8 cellular contexts compared by ENCODE assay signal in the genomic region with DNA sequence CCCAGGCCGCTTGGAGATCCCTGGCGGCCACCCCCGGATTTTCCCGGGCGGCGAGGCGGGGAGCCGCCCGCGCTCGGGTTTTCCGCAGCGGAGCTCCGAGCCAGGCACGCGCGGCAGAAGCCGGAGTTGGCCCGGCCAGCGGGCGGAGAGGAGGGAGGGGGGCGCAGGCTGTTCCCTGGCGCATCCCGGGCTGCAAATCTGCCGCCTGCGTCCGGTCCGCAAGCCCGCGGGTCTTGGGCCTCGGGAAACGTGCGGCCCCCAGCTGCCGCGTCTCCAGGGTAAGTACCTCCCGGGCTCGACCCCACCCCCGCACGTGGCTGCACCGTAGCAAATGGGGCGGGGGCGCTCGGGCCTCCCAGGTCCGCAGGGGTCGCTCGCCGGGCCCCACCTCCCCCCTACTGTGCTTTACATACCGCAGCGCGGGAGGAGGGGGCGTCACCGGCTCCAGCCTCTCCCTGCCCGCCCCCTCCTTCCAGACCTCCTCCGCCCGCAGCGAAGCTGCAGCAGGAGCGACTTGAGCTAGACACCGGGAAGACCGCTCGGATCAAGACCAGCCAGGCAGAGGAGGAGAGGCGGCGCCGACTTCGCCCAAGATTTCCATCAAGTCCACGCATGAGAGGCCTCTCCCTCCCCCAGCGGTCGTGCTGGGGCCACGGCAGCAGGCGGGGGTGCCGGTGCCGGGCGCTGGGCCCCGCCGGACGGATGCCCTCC. TPM values are rescaled to one million over a fixed set of nuclear protein-coding genes. Genes with fewer than 3 reads are reported as not detected.
DNase-seq lines count a peak whose midpoint lies in the region; ATAC-seq, FAIRE-seq and TF ChIP-seq lines count a peak whose summit lies in the region.

No MANE protein-coding gene starts in this region.

- peaks cover 17% of the 10 kb centered on the region for H3K4me1 Mint-ChIP-seq in activated naive CD4-positive, alpha-beta T cell treated with anti-CD3 and anti-CD28 coated beads for 36 hours (ENCODE audit: low read depth)

- peaks cover under 1% of the 10 kb centered on the region for H3K36me3 ChIP-seq in bronchial epithelial cell (ENCODE audit: control insufficient read depth, insufficient read depth, low read length)
- peaks cover 0 to 4% (median 0%) of the 10 kb centered on the region in 3 donors for H3K36me3 ChIP-seq in tibial artery

- H3K4me3 Mint-ChIP-seq in activated naive CD4-positive, alpha-beta T cell treated with anti-CD3 and anti-CD28 coated beads for 36 hours, result peak overlapping the region; percentile 74

- H3K4me3 ChIP-seq in bronchial epithelial cell (ENCODE audit: low read depth, low read length) (peak overlapping the region; percentile 26), tibial artery (peak overlapping the region; percentile 78 to 85)

- no peak overlapping the region for H3K27ac Mint-ChIP-seq in activated naive CD4-positive, alpha-beta T cell treated with anti-CD3 and anti-CD28 coated beads for 36 hours

- H3K27me3 ChIP-seq in bronchial epithelial cell (ENCODE audit: control insufficient read depth, insufficient read depth, low read length) (peaks cover 17% of the 10 kb centered on the region), tibial artery (no peaks in the 10 kb centered on the region)

- H3K9me3 ChIP-seq in tibial artery, result no peaks in the 10 kb centered on the region

- no peak for ATAC-seq in GM18870 (IDR thresholded peaks at IDR 0.05; ENCODE audit: unreplicated experiment)

- DNase-seq in activated naive CD4-positive, alpha-beta T cell treated with anti-CD3 and anti-CD28 coated beads for 36 hours, result peak; percentile 22
- no peak for DNase-seq in activated naive CD4-positive, alpha-beta T cell treated with Interleukin-2 at 50 U/mL for 16 hours
- DNase-seq in bronchial epithelial cell (ENCODE audit: low read depth) (no peak), left kidney (ENCODE audit: low read depth, low spot score) (peak; percentile 74), tibial artery (peak; percentile 34 to 75), NOMO-1 treated with dmso at 0.1 percent for 144 hours (lab: John Stamatoyannopoulos, UW; ENCODE audit: unreplicated experiment) (no peak), SHP77 (lab: John Stamatoyannopoulos, UW) (no peak)

- no peak for FAIRE-seq in bronchial epithelial cell (lab: Jason Lieb, UNC)

- H3K27me3 Mint-ChIP-seq in activated naive CD4-positive, alpha-beta T cell treated with anti-CD3 and anti-CD28 coated beads for 36 hours (ENCODE audit: low read depth), result peaks cover 21% of the 10 kb centered on the region

- H3K9me3 Mint-ChIP-seq in activated naive CD4-positive, alpha-beta T cell treated with anti-CD3 and anti-CD28 coated beads for 36 hours, result no peaks in the 10 kb centered on the region

- CTCF ChIA-PET in activated naive CD4-positive, alpha-beta T cell treated with anti-CD3 and anti-CD28 coated beads for 36 hours (lab: Charles Lee), result interaction anchor here (0.5 to 2.4 kb wide), 11 partner anchors 9 to 245 kb away, joined by 3 to 15 read pairs (median 4); no protein-coding TSS in a partner anchor

- H3K4me1 ChIP-seq in tibial artery, result peaks cover 0 to 51% (median 29%) of the 10 kb centered on the region in 4 donors

- peaks cover 18% of the 10 kb centered on the region for H3K36me3 Mint-ChIP-seq in activated naive CD4-positive, alpha-beta T cell treated with anti-CD3 and anti-CD28 coated beads for 36 hours (ENCODE audit: low read depth)

- peak overlapping the region; percentile 96 to 100 for H3K27ac ChIP-seq in tibial artery

- TF ChIP-seq CTCF in bronchial epithelial cell (IDR thresholded peaks at IDR 0.05; ENCODE audit: insufficient read depth, low read length, severe bottlenecking), result no peak
- TF ChIP-seq CTCF in tibial artery (IDR thresholded peaks at IDR 0.05), result peak in 1 of 2 experiments; percentile 4

- intact Hi-C loops in activated naive CD4-positive, alpha-beta T cell treated with anti-CD3 and anti-CD28 coated beads for 36 hours (cut with micrococcal nuclease), result loop anchor here (1.0 to 5.0 kb wide), 5 partner anchors 59 to 240 kb away; a partner anchor contains a TSS
- intact Hi-C loops in tibial artery (cut with DNase I; ENCODE audit: low total_unique reads), result loop anchor here (5.0 kb wide), 2 partner anchors 60 to 235 kb away; a partner anchor contains a TSS

RNA-seq across cellular contexts. Expression of a gene that starts 1.6 kb away (rescaled TPM):
- total RNA-seq in activated naive CD4-positive, alpha-beta T cell treated with anti-CD3 and anti-CD28 coated beads for 36 hours, result 1 to 10 TPM; 2.6 to 2.7 TPM
- 0.77 and 1.1 TPM in 2 replicates for total RNA-seq in bronchial epithelial cell

RNA-seq across cellular contexts. Expression of a gene that starts 59.6 kb away (rescaled TPM):
- 100 to 1,000 TPM; 166 to 170 TPM for total RNA-seq in activated naive CD4-positive, alpha-beta T cell treated with anti-CD3 and anti-CD28 coated beads for 36 hours
- total RNA-seq in bronchial epithelial cell, result 34.5 and 40.1 TPM in 2 replicates

Comparison
In these comparisons a context has a peak if more than half of its experiments do, and no peak if none do; other contexts are left out.
1. DNase-seq: peak in activated naive CD4-positive, alpha-beta T cell treated with anti-CD3 and anti-CD28 coated beads for 36 hours (single experiment), left kidney (single experiment) and tibial artery (2 of 2); none in activated naive CD4-positive, alpha-beta T cell treated with Interleukin-2 at 50 U/mL for 16 hours (single experiment), bronchial epithelial cell (single experiment), NOMO-1 treated with dmso at 0.1 percent for 144 hours (single experiment) and SHP77 (0 of 2).